Comparison of ENCODE assay signal across 18 cellular contexts in genomic region chr1:42618866-42619265, GRCh38. TPM values are rescaled to one million over a fixed set of nuclear protein-coding genes. Genes with fewer than 3 reads are reported as not detected.
DNase-seq lines count a peak whose midpoint lies in the region; ATAC-seq, FAIRE-seq and TF ChIP-seq lines count a peak whose summit lies in the region.
"Had no signal": no experiment of that assay in that cellular context is flagged by ENCODE, and none has a peak within 500 bp of the region (broad histone marks: within the 10 kb centered on the region; RNA-seq: fewer than 3 reads in every experiment).

No MANE protein-coding gene starts in this region.

- H3K36me3 ChIP-seq in MG63 = no peaks in the 10 kb centered on the region
- H3K36me3 ChIP-seq in bronchial epithelial cell (ENCODE audit: control insufficient read depth, insufficient read depth, low read length) = no peaks in the 10 kb centered on the region
- no peaks in the 10 kb centered on the region for H3K36me3 ChIP-seq in esophagus muscularis mucosa

- no peak overlapping the region for H3K4me3 ChIP-seq in MG63
- H3K4me3 ChIP-seq in bronchial epithelial cell (ENCODE audit: low read depth, low read length) = no peak overlapping the region
- no peak overlapping the region for H3K4me3 ChIP-seq in fibroblast of mammary gland (ENCODE audit: control insufficient read depth, low read depth, low read length)
- H3K4me3 ChIP-seq in esophagus muscularis mucosa = no peak overlapping the region

- no peak for ATAC-seq in HG02870 (IDR thresholded peaks at IDR 0.05; ENCODE audit: unreplicated experiment)
- ATAC-seq in HG03378 (IDR thresholded peaks at IDR 0.05; ENCODE audit: unreplicated experiment) = no peak
- ATAC-seq in GM19351 (IDR thresholded peaks at IDR 0.05; ENCODE audit: unreplicated experiment) = no peak
- ATAC-seq: HepG2 had no signal

- H3K36me3 Mint-ChIP-seq in nephron (ENCODE audit: low read depth) = no peaks in the 10 kb centered on the region

- no peak overlapping the region for H3K4me3 Mint-ChIP-seq in nephron
- H3K4me3 Mint-ChIP-seq: B cell; CD4-positive, alpha-beta T cell; H9 had no signal

- H3K27ac Mint-ChIP-seq in nephron = peak overlapping the region in 2 of 3 experiments; percentile 45 to 55
- H3K27ac Mint-ChIP-seq: B cell; CD4-positive, alpha-beta T cell; H9 had no signal

- no peak for FAIRE-seq in bronchial epithelial cell (lab: Jason Lieb, UNC)
- FAIRE-seq: A204.1, HepG2, HTR-8/SVneo had no signal

- TF ChIP-seq CTCF in bronchial epithelial cell (IDR thresholded peaks at IDR 0.05; ENCODE audit: insufficient read depth, low read length, severe bottlenecking) (no peak), fibroblast of mammary gland (conservative IDR thresholded peaks at IDR 0.05; ENCODE audit: control insufficient read depth, insufficient read depth, low read depth, low read length) (no peak), nephron (IDR thresholded peaks at IDR 0.05; ENCODE audit: unreplicated experiment in 3 of 3) (no peak), esophagus muscularis mucosa (IDR thresholded peaks at IDR 0.05) (no peak)

- H3K4me1 ChIP-seq in esophagus muscularis mucosa = peaks cover 0 to 9% (median 3%) of the 10 kb centered on the region in 4 donors

- H3K9me3 Mint-ChIP-seq in nephron = peaks cover 2% of the 10 kb centered on the region
- H3K9me3 Mint-ChIP-seq: CD4-positive, alpha-beta T cell; H9 had no signal

- no peak for TF ChIP-seq POLR2A in esophagus muscularis mucosa (IDR thresholded peaks at IDR 0.05; ENCODE audit: low read depth)

- H3K9me3 ChIP-seq in MG63 (no peaks in the 10 kb centered on the region), esophagus muscularis mucosa (no peaks in the 10 kb centered on the region)

- intact Hi-C loops in esophagus muscularis mucosa (cut with DNase I) = no loop called here

- WGBS in esophagus muscularis mucosa = 39% methylated on average over 2 of the region's 2 CpGs

- peaks cover 8% of the 10 kb centered on the region for H3K27me3 Mint-ChIP-seq in nephron (ENCODE audit: low read depth)
- H3K27me3 Mint-ChIP-seq: B cell; CD4-positive, alpha-beta T cell had no signal

- H3K4me1 Mint-ChIP-seq in nephron = peaks cover 10% of the 10 kb centered on the region
- H3K4me1 Mint-ChIP-seq: B cell, H9 had no signal

- DNase-seq in MG63 (peak; percentile 53), bronchial epithelial cell (ENCODE audit: low read depth) (peak; percentile 82), fibroblast of mammary gland (ENCODE audit: low read depth) (peak; percentile 11), esophagus muscularis mucosa (ENCODE audit: extremely low spot score) (no peak)
- DNase-seq: C1 segment of cervical spinal cord; Calu3; CD4-positive, alpha-beta T cell; DMS 273 treated with DMSO at 0.1 percent for 48 hours; GOT3; H9 had no signal

- no peak for TF ChIP-seq EP300 in esophagus muscularis mucosa (IDR thresholded peaks at IDR 0.05)

- H3K27me3 ChIP-seq in MG63 (no peaks in the 10 kb centered on the region), bronchial epithelial cell (ENCODE audit: control insufficient read depth, insufficient read depth, low read length) (no peaks in the 10 kb centered on the region), esophagus muscularis mucosa (no peaks in the 10 kb centered on the region)

- no peak overlapping the region for H3K27ac ChIP-seq in esophagus muscularis mucosa (replicated peaks in 1 of 4)

RNA-seq across cellular contexts. Expression of gene PPIH, which starts 39.4 kb away (rescaled TPM):
- 79.5 and 110 TPM in 2 replicates for total RNA-seq in MG63 (2014; rRNA removed; shearing (Covaris generic); ENCODE audit: low replicate concordance)
- total RNA-seq in bronchial epithelial cell (21.9 and 40.8 TPM in 2 replicates), esophagus muscularis mucosa (10 to 100 TPM; 12.5 to 17.2 (median 15.0) TPM)
